8 cellular contexts compared by ENCODE assay signal in genomic region chr20:10671221-10671849, GRCh38. TPM values are rescaled to one million over a fixed set of nuclear protein-coding genes. Genes with fewer than 3 reads are reported as not detected.
DNase-seq lines count a peak whose midpoint lies in the region; ATAC-seq and TF ChIP-seq lines count a peak whose summit lies in the region.

No MANE protein-coding gene starts in this region.

- 10 to 26% methylated on average over 12 of the region's 12 CpGs for WGBS in heart right ventricle, 2 donors
- 0 to 1% (median 0%) methylated on average over 12 of the region's 12 CpGs for WGBS in ovary, 3 donors

- peak; percentile 24 to 72 (median 57) for TF ChIP-seq CTCF in heart right ventricle (IDR thresholded peaks at IDR 0.05)
- peak in 2 of 3 donors; percentile 43 to 52 for TF ChIP-seq CTCF in ovary (IDR thresholded peaks at IDR 0.05)

- H3K27ac ChIP-seq in heart right ventricle (peak overlapping the region; percentile 89 to 100 (median 98)), ovary (peak overlapping the region; percentile 18 to 98)

- intact Hi-C loops in heart right ventricle (cut with DNase I) = loop anchor here in 8 of 10 donors (2.0 to 10.0 kb wide), 17 partner anchors 71 to 873 kb away; partner anchors contain the start of gene SLX4IP (in 1 of the 8)
- intact Hi-C loops in ovary (cut with DNase I) = loop anchor here in 2 of 4 donors (5.0 to 10.0 kb wide), 3 partner anchors 117 to 601 kb away; partner anchors contain the start of genes MKKS (in 1 of the 2) and SLX4IP (in 1 of the 2)

- H3K4me1 ChIP-seq in adipocyte (ENCODE audit: control insufficient read depth, insufficient read depth, low read length) (peaks cover 38% of the 10 kb centered on the region), heart right ventricle (peaks cover 10 to 61% (median 46%) of the 10 kb centered on the region in 9 donors), ovary (ENCODE audit: insufficient read depth) (peaks cover 9% of the 10 kb centered on the region)

- H3K36me3 ChIP-seq in adipocyte (ENCODE audit: control insufficient read depth, insufficient read depth, low read length, severe bottlenecking) (peaks cover 19% of the 10 kb centered on the region), heart right ventricle (peaks cover 0 to 42% (median 0%) of the 10 kb centered on the region in 9 donors), ovary (no peaks in the 10 kb centered on the region)

- peak overlapping the region; percentile 93 for H3K9ac ChIP-seq in adipocyte (ENCODE audit: low read length)

- DNase-seq in Ammon's horn (ENCODE audit: low spot score) = peak; percentile 85
- DNase-seq in NCI-H69 (lab: John Stamatoyannopoulos, UW) = peak; percentile 92
- DNase-seq in adipocyte (ENCODE audit: low read depth) = peak; percentile 94
- DNase-seq in heart right ventricle = peak; percentile 68 to 85
- DNase-seq in ovary = peak; percentile 78 to 85 (median 84)

- ATAC-seq in GM18505 (IDR thresholded peaks at IDR 0.05; ENCODE audit: unreplicated experiment) (peak; percentile 23), HG02885 (IDR thresholded peaks at IDR 0.05; ENCODE audit: poor library complexity, unreplicated experiment) (peak; percentile 32), heart right ventricle (peak; percentile 30 to 72 (median 56)), HG03039 (IDR thresholded peaks at IDR 0.05; ENCODE audit: unreplicated experiment) (no peak)

- TF ChIP-seq EP300 in ovary (IDR thresholded peaks at IDR 0.05) = no peak

- H3K27me3 ChIP-seq in adipocyte (replicated peaks; ENCODE audit: control insufficient read depth, insufficient read depth, low read length) (no peaks in the 10 kb centered on the region), heart right ventricle (no peaks in the 10 kb centered on the region), ovary (no peaks in the 10 kb centered on the region)

- H3K9me3 ChIP-seq in adipocyte (ENCODE audit: control insufficient read depth, low read length) = no peaks in the 10 kb centered on the region
- no peaks in the 10 kb centered on the region for H3K9me3 ChIP-seq in heart right ventricle
- no peaks in the 10 kb centered on the region for H3K9me3 ChIP-seq in ovary

- H3K4me3 ChIP-seq in adipocyte (ENCODE audit: low read length) = peak overlapping the region; percentile 91
- peak overlapping the region; percentile 69 to 98 (median 87) for H3K4me3 ChIP-seq in heart right ventricle
- H3K4me3 ChIP-seq in ovary = peak overlapping the region; percentile 66

- TF ChIP-seq POLR2A in GM18505 (IDR thresholded peaks at IDR 0.05; ENCODE audit: borderline replicate concordance, extremely low read depth, insufficient read depth, insufficient read length) = no peak
- TF ChIP-seq POLR2A in ovary (IDR thresholded peaks at IDR 0.05) = no peak

RNA-seq across cellular contexts. Expression of gene JAG1, which starts 2.5 kb away (rescaled TPM):
- total RNA-seq in heart right ventricle (10 to 100 TPM; 23.0 to 38.2 (median 27.5) TPM), ovary (10 to 100 TPM; 27.1 to 69.7 (median 41.0) TPM)
- polyA plus RNA-seq in heart right ventricle (10 to 100 TPM; 11.1 to 17.9 TPM), ovary (10 to 100 TPM; 37.5 to 60.5 TPM)
